ENCODE assay signal across 3 cellular contexts in the genomic region with DNA sequence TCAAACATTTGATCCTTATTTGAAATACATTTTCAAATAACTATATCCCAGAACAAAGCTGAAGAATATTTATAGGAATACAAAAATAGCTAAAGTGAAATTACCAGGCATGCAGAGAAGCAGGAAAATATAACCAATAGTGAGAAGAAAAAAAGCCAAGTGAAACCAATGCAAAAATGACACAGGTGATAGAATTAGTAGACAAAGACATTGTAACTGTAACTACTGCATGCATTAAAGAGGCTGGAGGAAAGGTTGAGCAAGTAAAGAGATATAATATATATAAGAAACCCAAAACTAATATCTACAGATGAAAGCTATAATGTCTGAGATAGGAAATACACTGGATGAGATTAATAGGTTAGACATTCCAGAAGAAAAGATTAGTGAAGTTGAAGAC.
"Had no signal": no experiment of that assay in that cellular context is flagged by ENCODE, and none has a peak within 500 bp of the region (broad histone marks: within the 10 kb centered on the region; RNA-seq: fewer than 3 reads in every experiment).

No MANE protein-coding gene starts in this region.

- ATAC-seq: GM12878 had no signal

- H3K4me3 ChIP-seq: GM12878 had no signal

- DNase-seq: GDM1, GF-D8 had no signal
